9 cellular contexts compared by ENCODE assay signal in genomic region chr6:137933696-137934095, GRCh38.
DNase-seq lines count a peak whose midpoint lies in the region; ATAC-seq and TF ChIP-seq lines count a peak whose summit lies in the region.
"Had no signal": no experiment of that assay in that cellular context is flagged by ENCODE, and none has a peak within 500 bp of the region (broad histone marks: within the 10 kb centered on the region; RNA-seq: fewer than 3 reads in every experiment).

No MANE protein-coding gene starts in this region.

- ATAC-seq in GM23338 (no peak), foreskin keratinocyte (peak; percentile 85), GM19351 (IDR thresholded peaks at IDR 0.05; ENCODE audit: unreplicated experiment) (no peak), GM19035 (IDR thresholded peaks at IDR 0.05; ENCODE audit: unreplicated experiment) (no peak)
- peak; percentile 69 for ATAC-seq in activated T-helper 17 cell treated with anti-CD3 and anti-CD28 coated beads, Interleukin-2, amount 50 U/mL, for 72 hours (replicated peaks)

- no peaks in the 10 kb centered on the region for H3K79me2 ChIP-seq in GM23338 (replicated peaks; ENCODE audit: insufficient read depth)

- no peak overlapping the region for H2AFZ ChIP-seq in GM23338

- H3K4me3 Mint-ChIP-seq in GM23338: no peak overlapping the region
- peak overlapping the region; percentile 4 for H3K4me3 Mint-ChIP-seq in activated T-helper 17 cell treated with anti-CD3 and anti-CD28 coated beads, Interleukin-2, amount 50 U/mL, for 72 hours

- H4K20me1 ChIP-seq in GM23338 (replicated peaks; ENCODE audit: insufficient read depth): no peaks in the 10 kb centered on the region

- H3F3A ChIP-seq in GM23338 (replicated peaks; ENCODE audit: low read depth): no peaks in the 10 kb centered on the region

- no peak for DNase-seq in GM23338 (ENCODE audit: low spot score)
- peak; percentile 72 to 91 for DNase-seq in foreskin keratinocyte
- DNase-seq in skeletal muscle cell (ENCODE audit: low read depth): peak; percentile 74
- no peak for DNase-seq in activated effector memory CD4-positive, alpha-beta T cell treated with anti-CD3 and anti-CD28 coated beads, Interleukin-2, amount 50 U/mL, for 16 hours
- no peak for DNase-seq in GM10266 (ENCODE audit: extremely low spot score)
- DNase-seq: activated CD8-positive, alpha-beta memory T cell treated with anti-CD3 and anti-CD28 coated beads, Interleukin-2, amount 50 U/mL, for 48 hours had no signal

- no peak overlapping the region for H3K4me2 ChIP-seq in GM23338

- peaks cover under 1% of the 10 kb centered on the region; the same call in 1 of the 3 replicates for H3K4me1 Mint-ChIP-seq in GM23338
- H3K4me1 Mint-ChIP-seq in activated T-helper 17 cell treated with anti-CD3 and anti-CD28 coated beads, Interleukin-2, amount 50 U/mL, for 72 hours: peaks cover 22% of the 10 kb centered on the region

- TF ChIP-seq CTCF in GM23338 (conservative IDR thresholded peaks at IDR 0.05; ENCODE audit: low read depth in 2 of 2) (no peak), foreskin keratinocyte (conservative IDR thresholded peaks at IDR 0.05) (no peak), GM10266 (IDR thresholded peaks at IDR 0.05; ENCODE audit: control insufficient read depth, insufficient read depth, low read depth, missing control alignments) (no peak)

- 0 out of 2 replicates have a peak, but pooled peaks cover 3% of the 10 kb centered on the region for H3K36me3 ChIP-seq in GM23338 (ENCODE audit: insufficient read depth)

- H3K27ac ChIP-seq in GM23338 (ENCODE audit: low read depth) (no peak overlapping the region), foreskin keratinocyte (peak overlapping the region; percentile 44)

- peak overlapping the region; percentile 27; the same call in 1 of the 2 replicates for H3K27ac Mint-ChIP-seq in GM23338
- no peak overlapping the region for H3K27ac Mint-ChIP-seq in activated T-helper 17 cell treated with anti-CD3 and anti-CD28 coated beads, Interleukin-2, amount 50 U/mL, for 72 hours

- H3K4me1 ChIP-seq in GM23338 (ENCODE audit: insufficient read depth) (no peaks in the 10 kb centered on the region), foreskin keratinocyte (peaks cover 6% of the 10 kb centered on the region)

- H3K27me3 Mint-ChIP-seq in GM23338 (ENCODE audit: insufficient read depth, low read depth, poor library complexity): no peaks in the 10 kb centered on the region
- no peaks in the 10 kb centered on the region for H3K27me3 Mint-ChIP-seq in activated T-helper 17 cell treated with anti-CD3 and anti-CD28 coated beads, Interleukin-2, amount 50 U/mL, for 72 hours

- peaks cover 2% of the 10 kb centered on the region; the same call in 2 of the 3 replicates for H3K9me3 Mint-ChIP-seq in GM23338
- peaks cover under 1% of the 10 kb centered on the region for H3K9me3 Mint-ChIP-seq in activated T-helper 17 cell treated with anti-CD3 and anti-CD28 coated beads, Interleukin-2, amount 50 U/mL, for 72 hours

- H3K9me2 ChIP-seq in GM23338 (ENCODE audit: insufficient read depth): no peaks in the 10 kb centered on the region

- H3K27me3 ChIP-seq in GM23338 (ENCODE audit: insufficient read depth) (no peaks in the 10 kb centered on the region), foreskin keratinocyte (no peaks in the 10 kb centered on the region)

- H3K36me3 Mint-ChIP-seq in GM23338 (ENCODE audit: low read depth): no peaks in the 10 kb centered on the region
- H3K36me3 Mint-ChIP-seq in activated T-helper 17 cell treated with anti-CD3 and anti-CD28 coated beads, Interleukin-2, amount 50 U/mL, for 72 hours (ENCODE audit: low read depth): no peaks in the 10 kb centered on the region

- H3K4me3 ChIP-seq in GM23338: no peak overlapping the region
- H3K4me3 ChIP-seq in skeletal muscle cell (ENCODE audit: low read depth, low read length): no peak overlapping the region

TF ChIP-seq in GM23338, 12 proteins besides CTCF, POLR2A, EP300 and RAD21:
- TF ChIP-seq CREB1 (CRISPR knock-in tag; IDR thresholded peaks at IDR 0.05; ENCODE audit: low read depth): no peak
- no peak for TF ChIP-seq JUNB (IDR thresholded peaks at IDR 0.05; ENCODE audit: unreplicated experiment)
- TF ChIP-seq ZNF331 (CRISPR knock-in tag; IDR thresholded peaks at IDR 0.05; ENCODE audit: low read depth): no peak
- TF ChIP-seq REST (IDR thresholded peaks at IDR 0.05; ENCODE audit: unreplicated experiment): no peak
- TF ChIP-seq ZNF114 (CRISPR knock-in tag; IDR thresholded peaks at IDR 0.05): no peak
- TF ChIP-seq EZH2 (IDR thresholded peaks at IDR 0.05; ENCODE audit: low read depth, unreplicated experiment): no peak
- TF ChIP-seq ZNF462 (CRISPR knock-in tag; IDR thresholded peaks at IDR 0.05): no peak

Comparison
In these comparisons a context has a peak if more than half of its experiments do, and no peak if none do; other contexts are left out.
1. ATAC-seq: peak in activated T-helper 17 cell treated with anti-CD3 and anti-CD28 coated beads, Interleukin-2, amount 50 U/mL, for 72 hours (single experiment) and foreskin keratinocyte (single experiment); none in GM23338 (single experiment), GM19351 (single experiment) and GM19035 (single experiment).
2. DNase-seq: peak in foreskin keratinocyte (2 of 2) and skeletal muscle cell (single experiment); none in GM23338 (single experiment), activated effector memory CD4-positive, alpha-beta T cell treated with anti-CD3 and anti-CD28 coated beads, Interleukin-2, amount 50 U/mL, for 16 hours (single experiment) and GM10266 (single experiment).